Comparison of ENCODE assay signal across 20 cellular contexts in the genomic region with DNA sequence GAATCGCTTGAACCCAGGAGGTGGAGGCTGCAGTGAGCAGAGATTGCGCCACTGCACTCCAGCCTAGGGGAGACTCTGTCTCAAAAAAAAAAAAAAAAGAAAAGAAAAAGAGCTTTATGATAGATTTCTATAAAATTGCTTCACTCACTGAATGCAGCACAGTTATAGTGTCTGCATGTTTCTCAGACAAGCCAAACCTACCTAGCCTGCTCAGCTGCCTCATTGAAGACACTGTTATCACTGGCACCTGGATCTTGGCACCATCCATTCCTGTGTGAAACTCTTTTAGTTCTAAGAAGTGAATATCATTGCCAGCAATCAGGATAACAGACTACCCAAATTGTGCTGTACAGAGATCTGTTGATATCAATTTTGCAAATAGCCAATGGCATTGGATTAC.
"Had no signal": no experiment of that assay in that cellular context is flagged by ENCODE, and none has a peak within 500 bp of the region (broad histone marks: within the 10 kb centered on the region; RNA-seq: fewer than 3 reads in every experiment).

No MANE protein-coding gene starts in this region.

- H3K27ac Mint-ChIP-seq: activated naive CD8-positive, alpha-beta T cell; natural killer cell; progenitor cell of endocrine pancreas had no signal

- H3K27me3 Mint-ChIP-seq: activated naive CD8-positive, alpha-beta T cell; progenitor cell of endocrine pancreas had no signal

- H3K27me3 ChIP-seq: breast epithelium, heart left ventricle, left lung, sigmoid colon, testis, upper lobe of left lung had no signal

- H3K4me3 ChIP-seq: breast epithelium, coronary artery, heart left ventricle, left lung, lung, sigmoid colon, testis, upper lobe of left lung had no signal

- H3K27ac ChIP-seq: breast epithelium, coronary artery, epithelial cell of prostate, heart left ventricle, left lung, sigmoid colon, testis, upper lobe of left lung had no signal

- ATAC-seq: heart left ventricle, left lung, natural killer cell had no signal

- H3K36me3 Mint-ChIP-seq: natural killer cell had no signal

- FAIRE-seq: TTC549 had no signal

- H3K9me3 ChIP-seq: breast epithelium, heart left ventricle, left lung, sigmoid colon, testis, upper lobe of left lung had no signal

- H3K4me3 Mint-ChIP-seq: activated naive CD8-positive, alpha-beta T cell; natural killer cell had no signal

- H3K36me3 ChIP-seq: breast epithelium had no signal

- H3K9me3 Mint-ChIP-seq: natural killer cell had no signal

- DNase-seq: activated CD4-positive, alpha-beta T cell treated with anti-CD3 and anti-CD28 coated beads, Interleukin-2, amount 50 U/mL, for 4 hours; activated gamma-delta T cell treated with Interleukin-2 at 50 U/mL for 16 hours; amniotic stem cell; heart left ventricle; left lung; natural killer cell; sigmoid colon; stimulated activated CD4-positive, alpha-beta T cell treated with anti-CD3 and anti-CD28 coated beads, Interleukin-2, amount 100 ng/mL, for 48 hours; stimulated activated CD8-positive, alpha-beta memory T cell treated with anti-CD3 and anti-CD28 coated beads, Interleukin-4, amount 100 ng/mL, for 48 hours; stimulated activated naive CD4-positive, alpha-beta T cell; T-helper 1 cell; testis; upper lobe of left lung had no signal

- H3K4me1 ChIP-seq: breast epithelium, heart left ventricle, left lung, sigmoid colon, testis, upper lobe of left lung had no signal
